In the genomic region with DNA sequence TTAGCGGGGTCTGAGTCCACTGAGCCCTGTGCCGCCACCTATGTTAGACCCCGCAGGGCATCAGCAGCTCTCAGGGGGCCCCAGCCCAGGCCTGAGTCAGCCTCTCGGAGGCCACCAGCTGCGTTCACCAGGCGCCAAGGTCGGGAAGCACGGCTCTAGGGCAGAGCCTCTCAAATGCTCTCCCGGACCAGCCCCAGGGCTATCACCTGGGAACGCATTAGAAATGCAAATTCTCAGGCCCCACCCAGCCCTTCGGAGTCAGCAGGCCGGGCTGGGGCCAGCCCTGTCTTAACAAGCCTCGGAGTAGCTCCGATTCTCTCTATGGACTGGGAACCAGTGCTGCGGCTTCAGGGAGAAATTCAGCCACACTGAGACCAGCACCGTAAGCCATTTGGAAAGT, we compare ENCODE assay signal across 26 cellular contexts. TPM values are rescaled to one million over a fixed set of nuclear protein-coding genes. Genes with fewer than 3 reads are reported as not detected.
DNase-seq lines count a peak whose midpoint lies in the region; ATAC-seq, FAIRE-seq and TF ChIP-seq lines count a peak whose summit lies in the region.
"Had no signal": no experiment of that assay in that cellular context is flagged by ENCODE, and none has a peak within 500 bp of the region (broad histone marks: within the 10 kb centered on the region; RNA-seq: fewer than 3 reads in every experiment).

No MANE protein-coding gene starts in this region.

- ATAC-seq in esophagus mucosa = peak; percentile 57
- ATAC-seq: GM12878, left colon had no signal

- no peak overlapping the region for H3K27ac Mint-ChIP-seq in progenitor cell of endocrine pancreas
- H3K27ac Mint-ChIP-seq: CD4-positive, alpha-beta memory T cell had no signal

- peak; percentile 16 for DNase-seq in NCI-H1048 (lab: John Stamatoyannopoulos, UW)
- peak; percentile 45 for DNase-seq in keratinocyte (ENCODE audit: low read depth, low spot score)
- DNase-seq in progenitor cell of endocrine pancreas (ENCODE audit: low spot score, unreplicated experiment) = no peak
- DNase-seq in NCI-H2196 treated with DMSO at 0.1 percent for 48 hours (lab: John Stamatoyannopoulos, UW; ENCODE audit: unreplicated experiment) = no peak
- DNase-seq in germinal center (ENCODE audit: low spot score) = no peak
- no peak for DNase-seq in HT-29 (ENCODE audit: low spot score)
- DNase-seq in SKM-1 treated with dmso at 0.1 percent for 144 hours (lab: John Stamatoyannopoulos, UW; ENCODE audit: unreplicated experiment) = no peak
- DNase-seq: activated CD4-positive, alpha-beta T cell treated with anti-CD3 and anti-CD28 coated beads, Interleukin-2, amount 50 U/mL, for 1 hour; activated CD8-positive, alpha-beta memory T cell treated with anti-CD3 and anti-CD28 coated beads, Interleukin-2, amount 50 U/mL, for 4 hours; activated gamma-delta T cell; adrenal gland; CD4-positive, alpha-beta memory T cell; colonic mucosa; DMS53; heart left ventricle; left colon; midbrain; PC-9; retina; stimulated activated CD4-positive, alpha-beta T cell treated with anti-CD3 and anti-CD28 coated beads, Interleukin-12 subunit alpha, Interleukin-12 subunit beta, amount 100 ng/mL, for 4 hours; T-helper 2 cell had no signal

- peak overlapping the region; percentile 89 for H3K4me2 ChIP-seq in keratinocyte (ENCODE audit: control insufficient read depth, extremely low read depth, insufficient read depth, low read depth, low read length)
- H3K4me2 ChIP-seq: PC-9 had no signal

- H3K4me3 ChIP-seq in keratinocyte (ENCODE audit: control insufficient read depth in 2 of 3, extremely low read depth in 1 of 3, insufficient read depth in 2 of 3, low read depth in 1 of 3, low read length in 3 of 3) = peak overlapping the region; percentile 33 to 56 (median 51)
- H3K4me3 ChIP-seq: adrenal gland, colonic mucosa, GM12878, heart left ventricle, PC-9 had no signal

- H3K9me3 Mint-ChIP-seq in progenitor cell of endocrine pancreas (ENCODE audit: low read depth) = no peaks in the 10 kb centered on the region
- H3K9me3 Mint-ChIP-seq: CD4-positive, alpha-beta memory T cell had no signal

- peak overlapping the region; percentile 63 for H3K9ac ChIP-seq in keratinocyte (ENCODE audit: control insufficient read depth, extremely low read depth, insufficient read depth, low read length)

- H3K27ac ChIP-seq in keratinocyte (ENCODE audit: control insufficient read depth, insufficient read depth, low read length) = no peak overlapping the region
- H3K27ac ChIP-seq: adrenal gland, colonic mucosa, heart left ventricle, PC-9 had no signal

- peak overlapping the region; percentile 29 for H3K4me3 Mint-ChIP-seq in progenitor cell of endocrine pancreas (ENCODE audit: low read depth)
- H3K4me3 Mint-ChIP-seq: CD4-positive, alpha-beta memory T cell had no signal

- peak; percentile 26 for FAIRE-seq in keratinocyte (lab: Jason Lieb, UNC)
- FAIRE-seq: GM12878 had no signal

- H3K4me1 ChIP-seq in keratinocyte (ENCODE audit: control insufficient read depth, extremely low read depth, insufficient read depth, low read length) = peaks cover 50% of the 10 kb centered on the region
- H3K4me1 ChIP-seq: adrenal gland, colonic mucosa had no signal

- H3K9me1 ChIP-seq in keratinocyte (ENCODE audit: control insufficient read depth, extremely low read depth, insufficient read depth, low read length) = no peaks in the 10 kb centered on the region

- TF ChIP-seq CTCF in keratinocyte (optimal IDR thresholded peaks at IDR 0.05 in 1 of 3, IDR thresholded peaks at IDR 0.05 in 1 of 3, conservative IDR thresholded peaks at IDR 0.05 in 1 of 3; ENCODE audit: extremely low read depth in 1 of 3, insufficient read depth in 2 of 3, low read length in 3 of 3) (no peak), progenitor cell of endocrine pancreas (IDR thresholded peaks at IDR 0.05; ENCODE audit: unreplicated experiment) (no peak)

- H3K79me2 ChIP-seq in keratinocyte (ENCODE audit: control insufficient read depth, insufficient read depth, low read length) = peaks cover 13% of the 10 kb centered on the region

- dilution Hi-C loops in keratinocyte (cut with MboI; ENCODE audit: extremely low pct_ligation_motif_present, low sequenced_read_pairs) = loop anchor here (25.0 kb wide), 1 partner anchor 261 kb away; no protein-coding TSS in a partner anchor

- H3K36me3 ChIP-seq in keratinocyte (ENCODE audit: control insufficient read depth in 2 of 2, extremely low read depth in 1 of 2, insufficient read depth in 2 of 2, low read length in 2 of 2) = no peaks in the 10 kb centered on the region
- H3K36me3 ChIP-seq: adrenal gland, colonic mucosa, heart left ventricle had no signal

- H4K20me1 ChIP-seq in keratinocyte (ENCODE audit: control insufficient read depth, extremely low read depth, insufficient read depth, low read length) = no peaks in the 10 kb centered on the region

- H3K36me3 Mint-ChIP-seq in progenitor cell of endocrine pancreas (ENCODE audit: insufficient read depth) = no peaks in the 10 kb centered on the region
- H3K36me3 Mint-ChIP-seq: CD4-positive, alpha-beta memory T cell had no signal

- peaks cover 29% of the 10 kb centered on the region for H3K27me3 Mint-ChIP-seq in progenitor cell of endocrine pancreas

- peaks cover 2% of the 10 kb centered on the region for H3K4me1 Mint-ChIP-seq in progenitor cell of endocrine pancreas (ENCODE audit: low read depth)

- H3K9me3 ChIP-seq in keratinocyte (ENCODE audit: control insufficient read depth, low read depth, low read length) = no peaks in the 10 kb centered on the region
- H3K9me3 ChIP-seq: adrenal gland, colonic mucosa, heart left ventricle had no signal

- no peaks in the 10 kb centered on the region for H3K27me3 ChIP-seq in keratinocyte (ENCODE audit: control insufficient read depth, extremely low read depth, insufficient read depth, low read length)
- H3K27me3 ChIP-seq: colonic mucosa had no signal

- peak overlapping the region; percentile 20 for H2AFZ ChIP-seq in keratinocyte (ENCODE audit: control insufficient read depth, low read length)
- H2AFZ ChIP-seq: PC-9 had no signal

RNA-seq across cellular contexts. Expression of gene TSPEAR, which starts 37.2 kb away (rescaled TPM):
- total RNA-seq in esophagus mucosa = 0.08 TPM
- 0.07 to 0.12 TPM in 2 of 3 replicates, not detected in the other for polyA plus RNA-seq in keratinocyte
- polyA plus RNA-seq in keratinocyte (2011; ENCODE audit: low read depth) = not detected
- polyA plus RNA-seq in keratinocyte (2011; cell fraction: cytosol; rRNA removed) = 0.01 and 0.06 TPM in 2 replicates
- 0.10 and 0.20 TPM in 2 replicates for polyA plus RNA-seq in keratinocyte (2011; cell fraction: nucleus; rRNA removed)
- 0.07 TPM in 1 of 2 replicates, not detected in the other for polyA plus RNA-seq in keratinocyte (2012; ENCODE audit: low replicate concordance)
- polyA minus RNA-seq in keratinocyte = 0.20 TPM in 1 of 3 replicates, not detected in the others
- not detected for polyA minus RNA-seq in keratinocyte (2011; cell fraction: cytosol; rRNA and poly(A)+ RNA removed)
- polyA minus RNA-seq in keratinocyte (2011; cell fraction: nucleus; rRNA and poly(A)+ RNA removed) = not detected in 2 replicates
- total RNA-seq in progenitor cell of endocrine pancreas = not detected in 2 replicates
- not detected in 2 replicates for total RNA-seq in HT-29 (2014; rRNA removed; shearing (Covaris generic))
- total RNA-seq: adrenal gland; CD4-positive, alpha-beta memory T cell; colonic mucosa; GM12878; HT1080; PC-9 had no signal
- polyA plus RNA-seq: adrenal gland, GM12878 had no signal

RNA-seq across cellular contexts. Expression of gene KRTAP10-12, which starts 51.6 kb away (rescaled TPM):
- total RNA-seq in esophagus mucosa = not detected
- not detected in 3 replicates for polyA plus RNA-seq in keratinocyte
- polyA plus RNA-seq in keratinocyte (2011; ENCODE audit: low read depth) = not detected
- polyA plus RNA-seq in keratinocyte (2011; cell fraction: cytosol; rRNA removed) = not detected in 2 replicates
- polyA plus RNA-seq in keratinocyte (2011; cell fraction: nucleus; rRNA removed) = not detected in 2 replicates
- polyA plus RNA-seq in keratinocyte (2012; ENCODE audit: low replicate concordance) = not detected in 2 replicates
- polyA minus RNA-seq in keratinocyte = not detected in 3 replicates
- not detected for polyA minus RNA-seq in keratinocyte (2011; cell fraction: cytosol; rRNA and poly(A)+ RNA removed)
- not detected in 2 replicates for polyA minus RNA-seq in keratinocyte (2011; cell fraction: nucleus; rRNA and poly(A)+ RNA removed)
- total RNA-seq in progenitor cell of endocrine pancreas = not detected in 2 replicates
- not detected in 2 replicates for total RNA-seq in HT-29 (2014; rRNA removed; shearing (Covaris generic))
- total RNA-seq: adrenal gland; CD4-positive, alpha-beta memory T cell; colonic mucosa; GM12878; H4; heart left ventricle; HT1080; left colon; PC-9; ureter had no signal
- polyA plus RNA-seq: adrenal gland; CD4-positive, alpha-beta memory T cell; GM12878; heart left ventricle had no signal

RNA-seq across cellular contexts. Expression of gene UBE2G2, which starts 53.0 kb away (rescaled TPM):
- total RNA-seq in esophagus mucosa (35.8 TPM), progenitor cell of endocrine pancreas (78.7 and 85.2 TPM in 2 replicates)
- polyA plus RNA-seq in keratinocyte = 82.0 to 114 TPM (median 106 TPM) in 3 replicates
- polyA plus RNA-seq in keratinocyte (2011; ENCODE audit: low read depth) = 44.9 TPM
- 65.3 and 72.5 TPM in 2 replicates for polyA plus RNA-seq in keratinocyte (2011; cell fraction: cytosol; rRNA removed)
- polyA plus RNA-seq in keratinocyte (2011; cell fraction: nucleus; rRNA removed) = 241 and 269 TPM in 2 replicates
- 51.6 and 64.6 TPM in 2 replicates for polyA plus RNA-seq in keratinocyte (2012; ENCODE audit: low replicate concordance)
- polyA minus RNA-seq in keratinocyte = 47.3 to 114 TPM (median 111 TPM) in 3 replicates
- polyA minus RNA-seq in keratinocyte (2011; cell fraction: cytosol; rRNA and poly(A)+ RNA removed) = 58.9 TPM
- 66.2 and 111 TPM in 2 replicates for polyA minus RNA-seq in keratinocyte (2011; cell fraction: nucleus; rRNA and poly(A)+ RNA removed)
- total RNA-seq in HT-29 (2014; rRNA removed; shearing (Covaris generic)) = 63.7 and 64.5 TPM in 2 replicates

Comparison
In these comparisons a context has a peak if more than half of its experiments do, and no peak if none do; other contexts are left out.
1. DNase-seq: peak in NCI-H1048 (single experiment) and keratinocyte (single experiment); none in progenitor cell of endocrine pancreas (single experiment), NCI-H2196 treated with DMSO at 0.1 percent for 48 hours (single experiment), germinal center (single experiment), HT-29 (single experiment) and SKM-1 treated with dmso at 0.1 percent for 144 hours (single experiment).